In genomic region chr9:123382659-123383511, GRCh38 we compare ENCODE assay signal across 19 cellular contexts. TPM values are rescaled to one million over a fixed set of nuclear protein-coding genes. Genes with fewer than 3 reads are reported as not detected.
DNase-seq lines count a peak whose midpoint lies in the region; ATAC-seq and TF ChIP-seq lines count a peak whose summit lies in the region.
"Had no signal": no experiment of that assay in that cellular context is flagged by ENCODE, and none has a peak within 500 bp of the region (broad histone marks: within the 10 kb centered on the region; RNA-seq: fewer than 3 reads in every experiment).

No MANE protein-coding gene starts in this region.

- no peaks in the 10 kb centered on the region for H3K79me1 ChIP-seq in H9 (ENCODE audit: insufficient read depth, low read depth, low read length, poor library complexity, severe bottlenecking)

- no peaks in the 10 kb centered on the region for H3K9me3 ChIP-seq in H9 (ENCODE audit: control insufficient read depth, low read depth, low read length)
- H3K9me3 ChIP-seq: Peyer's patch, SJCRH30 had no signal

- H4K20me1 ChIP-seq in H9 (ENCODE audit: control insufficient read depth, insufficient read depth, insufficient read length) = no peaks in the 10 kb centered on the region

- H3K23ac ChIP-seq in H9 (ENCODE audit: insufficient read length, low read depth, low read length) = no peak overlapping the region

- no peaks in the 10 kb centered on the region for H3K9me3 Mint-ChIP-seq in H9
- H3K9me3 Mint-ChIP-seq: CD4-positive, alpha-beta T cell; IgD-negative memory B cell had no signal

- no peaks in the 10 kb centered on the region for H3K4me1 ChIP-seq in H9 (ENCODE audit: insufficient read depth, low read length)
- H3K4me1 ChIP-seq: SJCRH30 had no signal

- H3K4ac ChIP-seq in H9 (ENCODE audit: low read depth, low read length) = no peak overlapping the region

- H3K18ac ChIP-seq in H9 (ENCODE audit: insufficient read length, low read depth, low read length) = no peak overlapping the region

- DNase-seq in H9 = no peak
- peak; percentile 44 for DNase-seq in cerebellum (ENCODE audit: low spot score)
- peak; percentile 66 for DNase-seq in midbrain (lab: John Stamatoyannopoulos, UW)
- DNase-seq in substantia nigra (lab: John Stamatoyannopoulos, UW) = peak in 26 of 49 donors; percentile 25 to 77 (median 55)
- DNase-seq in DMS 273 (lab: John Stamatoyannopoulos, UW; ENCODE audit: unreplicated experiment) = no peak
- no peak for DNase-seq in NCI-H748 (lab: John Stamatoyannopoulos, UW; ENCODE audit: unreplicated experiment)
- DNase-seq: CD4-positive, alpha-beta T cell; GDM1; NCI-H1105; NCI-H2029 treated with DMSO at 0.1 percent for 48 hours; NCI-H2171; NCI-H345; NCI-H524; NCI-H82; Peyer's patch; SJCRH30 had no signal

- no peak overlapping the region for H4K5ac ChIP-seq in H9 (ENCODE audit: insufficient read length, low read depth, low read length)

- peaks cover 3% of the 10 kb centered on the region; the same call in 1 of the 2 replicates for H3K27me3 Mint-ChIP-seq in H9 (ENCODE audit: low read depth)
- H3K27me3 Mint-ChIP-seq: CD4-positive, alpha-beta T cell; IgD-negative memory B cell had no signal

- H2BK12ac ChIP-seq in H9 (ENCODE audit: insufficient read length, low read depth, low read length) = no peak overlapping the region

- no peak overlapping the region for H3K27ac Mint-ChIP-seq in H9
- H3K27ac Mint-ChIP-seq: CD4-positive, alpha-beta T cell; IgD-negative memory B cell had no signal

- ATAC-seq in HG03571 (IDR thresholded peaks at IDR 0.05; ENCODE audit: unreplicated experiment) = no peak

- no peak overlapping the region for H3K4me2 ChIP-seq in H9 (ENCODE audit: insufficient read depth, insufficient read length, low read length)

- H2BK5ac ChIP-seq in H9 (ENCODE audit: insufficient read length, low read length) = no peak overlapping the region

- H3K4me1 Mint-ChIP-seq in H9 = peaks cover 2 to 6% of the 10 kb centered on the region in 2 experiments; a peak in 1 of 4 replicates

- peaks cover 0 to 3% (median 2%) of the 10 kb centered on the region in 3 experiments; a peak in 2 of 7 replicates for H3K36me3 Mint-ChIP-seq in H9 (ENCODE audit: insufficient read depth in 1 of 3, low read depth in 3 of 3)

- H3K79me2 ChIP-seq in H9 (ENCODE audit: insufficient read depth, low read length) = no peaks in the 10 kb centered on the region

- no peak overlapping the region for H2AFZ ChIP-seq in H9 (ENCODE audit: low read length)

- no peak overlapping the region for H3K56ac ChIP-seq in H9 (ENCODE audit: insufficient read length, low read depth, low read length)

- H3K4me3 Mint-ChIP-seq in H9 = no peak overlapping the region
- H3K4me3 Mint-ChIP-seq: CD4-positive, alpha-beta T cell; IgD-negative memory B cell had no signal

- no peak overlapping the region for H2AK5ac ChIP-seq in H9 (ENCODE audit: insufficient read length, low read length)

- no peak overlapping the region for H4K91ac ChIP-seq in H9 (ENCODE audit: insufficient read length, low read depth, low read length)

- no peak for TF ChIP-seq CTCF in H9 (conservative IDR thresholded peaks at IDR 0.05)

- H3K27ac ChIP-seq in H9 (ENCODE audit: insufficient read length, low read depth, low read length) (no peak overlapping the region), substantia nigra (ENCODE audit: low read depth, low read length, poor library complexity, severe bottlenecking) (peak overlapping the region; percentile 51)
- H3K27ac ChIP-seq: Peyer's patch, SJCRH30 had no signal

- H3K23me2 ChIP-seq in H9 (ENCODE audit: insufficient read length, low read depth, low read length, poor library complexity, severe bottlenecking) = no peaks in the 10 kb centered on the region

- H2BK120ac ChIP-seq in H9 (ENCODE audit: low read depth, low read length, poor library complexity, severe bottlenecking) = no peak overlapping the region

- H4K8ac ChIP-seq in H9 (replicated peaks; ENCODE audit: insufficient read length, low read depth, low read length) = no peak overlapping the region

- peak overlapping the region; percentile 27; the same call in 1 of the 2 replicates for H3K14ac ChIP-seq in H9 (ENCODE audit: insufficient read depth, low read length)

- no peak overlapping the region for H3K9ac ChIP-seq in H9 (ENCODE audit: extremely low read depth, insufficient read length, low read length)

- H2BK20ac ChIP-seq in H9 (ENCODE audit: low read depth, low read length, poor library complexity, severe bottlenecking) = no peak overlapping the region

- no peak overlapping the region for H3T11ph ChIP-seq in H9 (ENCODE audit: low read length)

- no peaks in the 10 kb centered on the region for H3K27me3 ChIP-seq in H9 (ENCODE audit: insufficient read depth, low read length)
- H3K27me3 ChIP-seq: Peyer's patch, SJCRH30 had no signal

- no peak overlapping the region for H2BK15ac ChIP-seq in H9 (ENCODE audit: low read depth, low read length)

- no CpG with 5 or more reads among the region's 26 CpGs for WGBS in H9 (ENCODE audit: extremely low coverage, insufficient read length, low lambda C conversion rate)

RNA-seq across cellular contexts. Expression of gene CRB2, which starts 26.9 kb away (rescaled TPM):
- total RNA-seq in H9 (2021) (2.9 and 3.6 TPM in 2 replicates), cerebellum (18.1 TPM)
- total RNA-seq: CD4-positive, alpha-beta T cell; H4 had no signal

Comparison
In these comparisons a context has a peak if more than half of its experiments do, and no peak if none do; other contexts are left out.
1. DNase-seq: peak in cerebellum (single experiment), midbrain (single experiment) and substantia nigra (26 of 49); none in H9 (single experiment), DMS 273 (single experiment) and NCI-H748 (single experiment).